In the genomic region with DNA sequence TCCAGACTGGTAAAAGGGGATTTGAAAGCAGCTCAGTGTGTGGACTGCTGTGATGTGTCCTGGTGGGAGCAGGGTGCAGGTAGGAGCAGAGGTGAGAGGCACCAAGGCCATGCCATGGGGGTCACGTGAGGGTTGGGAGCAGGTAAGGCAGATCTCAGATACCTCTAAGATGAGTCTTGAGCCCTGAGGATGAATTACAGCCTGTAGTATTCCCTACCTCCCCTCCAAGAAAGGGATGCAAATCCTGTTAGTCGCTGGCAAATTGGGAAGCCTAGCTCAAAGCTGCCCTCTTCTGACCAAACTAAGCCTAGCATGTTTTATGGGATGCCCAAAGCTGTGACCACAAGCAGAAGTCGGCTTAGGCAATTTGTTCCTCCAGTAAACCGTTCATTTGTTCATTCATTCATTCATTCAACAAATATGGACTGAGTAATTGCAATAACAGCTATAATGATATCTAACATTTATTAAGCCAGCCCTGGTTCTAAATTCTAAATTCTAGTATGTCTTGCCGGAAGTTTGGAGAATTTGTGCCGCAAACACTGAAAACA, we compare ENCODE assay signal across 8 cellular contexts. TPM values are rescaled to one million over a fixed set of nuclear protein-coding genes. Genes with fewer than 3 reads are reported as not detected.
DNase-seq lines count a peak whose midpoint lies in the region; ATAC-seq, FAIRE-seq and TF ChIP-seq lines count a peak whose summit lies in the region.

No MANE protein-coding gene starts in this region.

- intact Hi-C loops in left lung (cut with DNase I), result loop anchor here in 1 of 2 donors (2.0 kb wide), 1 partner anchor 53 kb away; no protein-coding TSS in a partner anchor

- H3K27me3 ChIP-seq in WERI-Rb-1 (ENCODE audit: insufficient read depth, low read depth, severe bottlenecking), result no peaks in the 10 kb centered on the region
- no peaks in the 10 kb centered on the region for H3K27me3 ChIP-seq in left lung

- H3K36me3 ChIP-seq in WERI-Rb-1, result no peaks in the 10 kb centered on the region
- no peaks in the 10 kb centered on the region for H3K36me3 ChIP-seq in left lung

- DNase-seq in AML-193 (lab: John Stamatoyannopoulos, UW) (peak; percentile 61 to 62), GM19239 (ENCODE audit: insufficient read length, low spot score) (peak; percentile 36), NCI-H2196 (lab: John Stamatoyannopoulos, UW; ENCODE audit: unreplicated experiment) (peak; percentile 72), WERI-Rb-1 (peak; percentile 93), dedifferentiated amniotic fluid mesenchymal stem cell (ENCODE audit: extremely low spot score) (peak; percentile 64), left lung (no peak)
- peak; percentile 8 for DNase-seq in stimulated activated naive CD4-positive, alpha-beta T cell treated with Interleukin-2 at 50 U/mL for 16 hours (lab: John Stamatoyannopoulos, UW)

- TF ChIP-seq CTCF in WERI-Rb-1 (IDR thresholded peaks at IDR 0.05; ENCODE audit: low read depth, low read length) (peak; percentile 99), left lung (IDR thresholded peaks at IDR 0.05) (peak; percentile 80 to 85)

- peak; percentile 54 for FAIRE-seq in GM19239 (lab: Jason Lieb, UNC)

- ATAC-seq in left lung (peak; percentile 57), GM19328 (IDR thresholded peaks at IDR 0.05; ENCODE audit: unreplicated experiment) (no peak)

- peaks cover 0 to 22% of the 10 kb centered on the region in 2 donors for H3K4me1 ChIP-seq in left lung

- no peaks in the 10 kb centered on the region for H3K9me3 ChIP-seq in WERI-Rb-1 (ENCODE audit: severe bottlenecking)
- no peaks in the 10 kb centered on the region for H3K9me3 ChIP-seq in left lung

- no peak overlapping the region for H3K4me3 ChIP-seq in WERI-Rb-1 (ENCODE audit: low read depth, low read length)
- H3K4me3 ChIP-seq in left lung, result no peak overlapping the region

- H3K27ac ChIP-seq in WERI-Rb-1, result no peak overlapping the region
- no peak overlapping the region for H3K27ac ChIP-seq in left lung

RNA-seq across cellular contexts. Expression of gene NUAK2, which starts 3.9 kb away (rescaled TPM):
- 10 to 100 TPM; 10.3 to 12.3 TPM for total RNA-seq in left lung

RNA-seq across cellular contexts. Expression of gene KLHDC8A, which starts 31.3 kb away (rescaled TPM):
- under 1 TPM in 1 of 2 donors, not detected in 1; 0.32 TPM for total RNA-seq in left lung

Comparison
In these comparisons a context has a peak if more than half of its experiments do, and no peak if none do; other contexts are left out.
1. DNase-seq: peak in AML-193 (2 of 2), GM19239 (single experiment), NCI-H2196 (single experiment), WERI-Rb-1 (single experiment), dedifferentiated amniotic fluid mesenchymal stem cell (single experiment) and stimulated activated naive CD4-positive, alpha-beta T cell treated with Interleukin-2 at 50 U/mL for 16 hours (single experiment); none in left lung (0 of 2).